Comparison of ENCODE assay signal across 8 cellular contexts in genomic region chr9:15642369-15642962, GRCh38.
DNase-seq lines count a peak whose midpoint lies in the region; ATAC-seq, FAIRE-seq and TF ChIP-seq lines count a peak whose summit lies in the region.

No MANE protein-coding gene starts in this region.

- peak; percentile 64 for FAIRE-seq in kidney (lab: Jason Lieb, UNC)

- peaks cover 10% of the 10 kb centered on the region for H3K27me3 Mint-ChIP-seq in activated T-helper 17 cell treated with anti-CD3 and anti-CD28 coated beads, Interleukin-2, amount 50 U/mL, for 72 hours

- no peaks in the 10 kb centered on the region for H3K4me1 Mint-ChIP-seq in activated T-helper 17 cell treated with anti-CD3 and anti-CD28 coated beads, Interleukin-2, amount 50 U/mL, for 72 hours

- no peaks in the 10 kb centered on the region for H3K27me3 ChIP-seq in adipocyte (replicated peaks; ENCODE audit: control insufficient read depth, insufficient read depth, low read length)

- H3K27ac ChIP-seq in kidney (ENCODE audit: low read depth in 2 of 2, low read length in 2 of 2), result no peak overlapping the region

- no peak for ATAC-seq in activated T-helper 17 cell treated with anti-CD3 and anti-CD28 coated beads, Interleukin-2, amount 50 U/mL, for 72 hours (replicated peaks)
- ATAC-seq in GM18873 (IDR thresholded peaks at IDR 0.05; ENCODE audit: low FRiP score, unreplicated experiment), result no peak
- no peak for ATAC-seq in HG03520 (IDR thresholded peaks at IDR 0.05; ENCODE audit: unreplicated experiment)

- H3K4me1 ChIP-seq in adipocyte (ENCODE audit: control insufficient read depth, insufficient read depth, low read length), result no peaks in the 10 kb centered on the region
- no peaks in the 10 kb centered on the region for H3K4me1 ChIP-seq in kidney (ENCODE audit: control insufficient read depth in 1 of 2, insufficient read depth in 1 of 2, low read depth in 1 of 2, low read length in 2 of 2)

- H3K4me3 ChIP-seq in adipocyte (ENCODE audit: low read length) (no peak overlapping the region), kidney (ENCODE audit: low read length in 2 of 2) (no peak overlapping the region)

- H3K9me3 ChIP-seq in adipocyte (ENCODE audit: control insufficient read depth, low read length), result no peaks in the 10 kb centered on the region
- H3K9me3 ChIP-seq in kidney (ENCODE audit: control insufficient read depth in 1 of 2, low read length in 2 of 2), result no peaks in the 10 kb centered on the region

- no peaks in the 10 kb centered on the region for H3K9me3 Mint-ChIP-seq in activated T-helper 17 cell treated with anti-CD3 and anti-CD28 coated beads, Interleukin-2, amount 50 U/mL, for 72 hours

- intact Hi-C loops in kidney (cut with DNase I), result no loop called here

- no peaks in the 10 kb centered on the region for H3K36me3 ChIP-seq in adipocyte (ENCODE audit: control insufficient read depth, insufficient read depth, low read length, severe bottlenecking)
- H3K36me3 ChIP-seq in kidney (ENCODE audit: control insufficient read depth in 1 of 2, insufficient read depth in 2 of 2, low read length in 2 of 2), result no peaks in the 10 kb centered on the region

- no peak overlapping the region for H3K9ac ChIP-seq in adipocyte (ENCODE audit: low read length)
- no peak overlapping the region for H3K9ac ChIP-seq in kidney (ENCODE audit: low read length in 2 of 2)

- H3K4me3 Mint-ChIP-seq in activated T-helper 17 cell treated with anti-CD3 and anti-CD28 coated beads, Interleukin-2, amount 50 U/mL, for 72 hours, result no peak overlapping the region

- H3K27ac Mint-ChIP-seq in activated T-helper 17 cell treated with anti-CD3 and anti-CD28 coated beads, Interleukin-2, amount 50 U/mL, for 72 hours, result no peak overlapping the region

- TF ChIP-seq CTCF in GM12872 (IDR thresholded peaks at IDR 0.05; ENCODE audit: insufficient read depth, low read depth, low read length), result peak; percentile 42; the same call in 2 of the 3 replicates
- TF ChIP-seq CTCF in kidney (IDR thresholded peaks at IDR 0.05; ENCODE audit: borderline replicate concordance, extremely low read depth, insufficient read depth), result peak; percentile 34

- no peaks in the 10 kb centered on the region for H3K36me3 Mint-ChIP-seq in activated T-helper 17 cell treated with anti-CD3 and anti-CD28 coated beads, Interleukin-2, amount 50 U/mL, for 72 hours (ENCODE audit: low read depth)

- DNase-seq in A172 (ENCODE audit: low spot score) (peak; percentile 5), NCI-H2081 treated with DMSO at 0.1 percent for 48 hours (lab: John Stamatoyannopoulos, UW) (peak; percentile 50), adipocyte (ENCODE audit: low read depth) (peak; percentile 79), kidney (no peak)
